21 cellular contexts compared by ENCODE assay signal in genomic region chr4:55154933-55155332, GRCh38. TPM values are rescaled to one million over a fixed set of nuclear protein-coding genes. Genes with fewer than 3 reads are reported as not detected.
"Had no signal": no experiment of that assay in that cellular context is flagged by ENCODE, and none has a peak within 500 bp of the region (broad histone marks: within the 10 kb centered on the region; RNA-seq: fewer than 3 reads in every experiment).

No MANE protein-coding gene starts in this region.

- H3K27ac Mint-ChIP-seq: T-cell had no signal

- H3K9ac ChIP-seq: SK-N-SH had no signal

- H3K9me2 ChIP-seq: SK-N-SH had no signal

- H3K9me3 ChIP-seq: SK-N-SH had no signal

- ATAC-seq: Panc1, PC-3, T-cell had no signal

- H3K4me1 Mint-ChIP-seq: T-cell had no signal

- H3K36me3 Mint-ChIP-seq: T-cell had no signal

- H3K27ac ChIP-seq: RWPE1 had no signal

- DNase-seq: Kasumi-1, KG1, NCI-H1092 treated with DMSO at 0.1 percent for 48 hours, NCI-H1436, NCI-H187 treated with DMSO at 0.1 percent for 48 hours, NCI-H2081 treated with DMSO at 0.1 percent for 48 hours, NCI-H2171, NCI-H226, NCI-H446, NCI-H510A, NCI-H524 treated with DMSO at 0.1 percent for 48 hours, NCI-H69, NCI-H774, PC-3, SHP77, SK-N-SH, SW 1271, T-cell had no signal

- H3K4me3 Mint-ChIP-seq: T-cell had no signal

- H3K4me2 ChIP-seq: SK-N-SH had no signal

RNA-seq across cellular contexts. Expression of gene KDR, which starts 29.5 kb away (rescaled TPM):
- total RNA-seq: HT-29 had no signal
- polyA plus RNA-seq: SK-N-SH had no signal
